In the genomic region with DNA sequence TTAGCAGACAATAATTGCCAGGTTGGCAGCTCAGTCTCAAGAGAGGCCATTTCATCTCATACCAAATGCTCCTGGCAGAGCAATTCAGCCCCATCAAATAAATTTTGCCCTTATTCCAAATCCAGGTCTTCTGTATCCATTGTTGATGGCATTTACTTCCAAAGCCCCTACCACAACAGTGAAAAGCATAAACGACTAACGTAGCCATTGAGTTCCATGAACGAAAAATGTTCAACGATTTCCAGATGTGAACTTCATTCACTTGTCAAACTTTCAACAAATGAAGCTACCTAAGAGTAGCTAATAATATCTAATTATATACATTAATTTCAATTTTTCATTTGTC, we compare ENCODE assay signal across 12 cellular contexts. TPM values are rescaled to one million over a fixed set of nuclear protein-coding genes. Genes with fewer than 3 reads are reported as not detected.
A peak's percentile ranks its signal among the peaks of the same experiment; 100 is the strongest.
DNase-seq lines count a peak whose midpoint lies in the region; ATAC-seq and TF ChIP-seq lines count a peak whose summit lies in the region.
"Had no signal": no experiment of that assay in that cellular context is flagged by ENCODE, and none has a peak within 500 bp of the region (broad histone marks: within the 10 kb centered on the region; RNA-seq: fewer than 3 reads in every experiment).

No MANE protein-coding gene starts in this region.

- H3K36me3 ChIP-seq in GM23338 (ENCODE audit: insufficient read depth) (peaks cover 45% of the 10 kb centered on the region), iPS-20b (ENCODE audit: insufficient read depth, low read depth, low read length) (peaks cover 47% of the 10 kb centered on the region), esophagus squamous epithelium (peaks cover 14 to 43% (median 22%) of the 10 kb centered on the region in 3 donors)

- H3K4me3 ChIP-seq in GM23338 = peak overlapping the region; percentile 24; the same call in 1 of the 2 replicates
- peak overlapping the region; percentile 100; the same call in 1 of the 2 replicates for H3K4me3 ChIP-seq in iPS-20b (ENCODE audit: low read length)
- H3K4me3 ChIP-seq in esophagus squamous epithelium = no peak overlapping the region
- H3K4me3 ChIP-seq: testis had no signal

- peak overlapping the region; percentile 12; the same call in 1 of the 2 replicates for H3K27ac ChIP-seq in C4-2B
- H3K27ac ChIP-seq in GM23338 (ENCODE audit: low read depth) = peak overlapping the region; percentile 96
- no peak overlapping the region for H3K27ac ChIP-seq in iPS-20b (ENCODE audit: low read length)
- H3K27ac ChIP-seq in esophagus squamous epithelium = peak overlapping the region in 2 of 4 donors; percentile 15 to 89
- H3K27ac ChIP-seq: testis had no signal

- no peak for TF ChIP-seq POLR2A in esophagus squamous epithelium (IDR thresholded peaks at IDR 0.05)

- no peak overlapping the region for H2AFZ ChIP-seq in GM23338

- peaks cover 33% of the 10 kb centered on the region for H3K4me1 ChIP-seq in GM23338 (ENCODE audit: insufficient read depth)
- peaks cover 6% of the 10 kb centered on the region; the same call in 1 of the 2 replicates for H3K4me1 ChIP-seq in iPS-20b (ENCODE audit: insufficient read depth, low read length)
- H3K4me1 ChIP-seq in esophagus squamous epithelium = peaks cover 47 to 79% (median 65%) of the 10 kb centered on the region in 3 donors

- peaks cover 60% of the 10 kb centered on the region for H3F3A ChIP-seq in GM23338 (replicated peaks; ENCODE audit: low read depth)

- H3K9me2 ChIP-seq in GM23338 (ENCODE audit: insufficient read depth) = no peaks in the 10 kb centered on the region

- H3K27ac Mint-ChIP-seq in GM23338 (peak overlapping the region; percentile 45), T-helper 17 cell (peak overlapping the region; percentile 98)

- DNase-seq in GM23338 (ENCODE audit: low spot score) (no peak), T-helper 17 cell (no peak), esophagus squamous epithelium (lab: John Stamatoyannopoulos, UW) (no peak), NCI-H748 (lab: John Stamatoyannopoulos, UW; ENCODE audit: unreplicated experiment) (no peak), COLO829 (ENCODE audit: low spot score) (no peak)
- DNase-seq: NCI-H2107, right cardiac atrium, testis had no signal

- no peak overlapping the region; the same call in 1 of the 2 replicates for H3K4me2 ChIP-seq in GM23338

- H4K20me1 ChIP-seq in GM23338 (replicated peaks; ENCODE audit: insufficient read depth) = peaks cover 36% of the 10 kb centered on the region

- H3K4me1 Mint-ChIP-seq in GM23338 = peaks cover 32% of the 10 kb centered on the region
- H3K4me1 Mint-ChIP-seq in T-helper 17 cell = peaks cover 26% of the 10 kb centered on the region

- ATAC-seq in GM23338 (no peak), T-helper 17 cell (no peak), HG02571 (IDR thresholded peaks at IDR 0.05; ENCODE audit: unreplicated experiment) (no peak)
- ATAC-seq: right cardiac atrium had no signal

- peaks cover 34% of the 10 kb centered on the region for H3K27me3 Mint-ChIP-seq in GM23338 (ENCODE audit: insufficient read depth, low read depth, poor library complexity)
- no peaks in the 10 kb centered on the region for H3K27me3 Mint-ChIP-seq in T-helper 17 cell

- TF ChIP-seq CTCF in C4-2B (conservative IDR thresholded peaks at IDR 0.05) (no peak), GM23338 (conservative IDR thresholded peaks at IDR 0.05; ENCODE audit: low read depth in 2 of 2) (no peak), esophagus squamous epithelium (IDR thresholded peaks at IDR 0.05) (no peak)

- peak overlapping the region; percentile 48; the same call in 1 of the 3 replicates for H3K4me3 Mint-ChIP-seq in GM23338
- H3K4me3 Mint-ChIP-seq in T-helper 17 cell = no peak overlapping the region

- H3K9me3 ChIP-seq in T-helper 17 cell (ENCODE audit: control insufficient read depth, low read length, poor library complexity, severe bottlenecking) = no peaks in the 10 kb centered on the region
- H3K9me3 ChIP-seq in iPS-20b (ENCODE audit: insufficient read depth, low read depth, low read length) = no peaks in the 10 kb centered on the region
- no peaks in the 10 kb centered on the region for H3K9me3 ChIP-seq in esophagus squamous epithelium
- H3K9me3 ChIP-seq: testis had no signal

- H3K9me3 Mint-ChIP-seq in GM23338 = no peaks in the 10 kb centered on the region
- H3K9me3 Mint-ChIP-seq: T-helper 2 cell treated with Interferon-gamma antibody and Interleukin-4, amounts not matched to agents 5 μg/mL and 100 μg/mL, for 36 hours had no signal

- no peak overlapping the region for H3K9ac ChIP-seq in iPS-20b (ENCODE audit: low read depth, low read length)

- H3K27me3 ChIP-seq in GM23338 (ENCODE audit: insufficient read depth) (no peaks in the 10 kb centered on the region), iPS-20b (ENCODE audit: insufficient read depth, low read length) (no peaks in the 10 kb centered on the region), esophagus squamous epithelium (no peaks in the 10 kb centered on the region)
- H3K27me3 ChIP-seq: testis had no signal

- intact Hi-C loops in esophagus squamous epithelium (cut with DNase I) = no loop called here

- peaks cover 76% of the 10 kb centered on the region for H3K79me2 ChIP-seq in GM23338 (replicated peaks; ENCODE audit: insufficient read depth)

- WGBS in esophagus squamous epithelium, 2 donors = 65 to 73% methylated on average over 4 of the region's 4 CpGs

- H3K36me3 Mint-ChIP-seq in GM23338 (ENCODE audit: low read depth) (peaks cover 66% of the 10 kb centered on the region), T-helper 17 cell (ENCODE audit: low read depth) (peaks cover 3% of the 10 kb centered on the region)

TF ChIP-seq in GM23338, 12 proteins besides CTCF, POLR2A, EP300 and RAD21:
- no peak for TF ChIP-seq POLR2AphosphoS5 (IDR thresholded peaks at IDR 0.05; ENCODE audit: low read depth)

RNA-seq across cellular contexts. Expression of a gene that starts 3.0 kb away (rescaled TPM):
- total RNA-seq in GM23338 (2014; rRNA removed; shearing (Covaris generic)) = 141 and 177 TPM in 2 replicates
- 18.0 and 18.2 TPM in 2 replicates for polyA plus RNA-seq in GM23338 (2016; fragmentation: Nextera tagmentation; extraction: Ambion mirVana)
- total RNA-seq in T-helper 17 cell (100 to 1,000 TPM; 150 to 163 TPM), esophagus squamous epithelium (100 to 1,000 TPM in 1 of 4 donors, 10 to 100 TPM in 3; 39.5 to 117 (median 63.7) TPM)

RNA-seq across cellular contexts. Expression of a gene that starts 3.4 kb away (rescaled TPM):
- 4,855 and 4,916 TPM in 2 replicates for total RNA-seq in GM23338 (2014; rRNA removed; shearing (Covaris generic))
- 2,219 and 2,404 TPM in 2 replicates for polyA plus RNA-seq in GM23338 (2016; fragmentation: Nextera tagmentation; extraction: Ambion mirVana)
- 1,000 to 10,000 TPM; 2,187 to 2,381 TPM for total RNA-seq in T-helper 17 cell
- 1,000 to 10,000 TPM; 3,136 to 5,114 (median 4,044) TPM for total RNA-seq in esophagus squamous epithelium

Comparison
In these comparisons a context has a peak if more than half of its experiments do, and no peak if none do; other contexts are left out.
1. H3K4me3 ChIP-seq: peak in GM23338 (single experiment) and iPS-20b (single experiment); none in esophagus squamous epithelium (0 of 4).